ENCODE assay signal across 8 cellular contexts in the genomic region with DNA sequence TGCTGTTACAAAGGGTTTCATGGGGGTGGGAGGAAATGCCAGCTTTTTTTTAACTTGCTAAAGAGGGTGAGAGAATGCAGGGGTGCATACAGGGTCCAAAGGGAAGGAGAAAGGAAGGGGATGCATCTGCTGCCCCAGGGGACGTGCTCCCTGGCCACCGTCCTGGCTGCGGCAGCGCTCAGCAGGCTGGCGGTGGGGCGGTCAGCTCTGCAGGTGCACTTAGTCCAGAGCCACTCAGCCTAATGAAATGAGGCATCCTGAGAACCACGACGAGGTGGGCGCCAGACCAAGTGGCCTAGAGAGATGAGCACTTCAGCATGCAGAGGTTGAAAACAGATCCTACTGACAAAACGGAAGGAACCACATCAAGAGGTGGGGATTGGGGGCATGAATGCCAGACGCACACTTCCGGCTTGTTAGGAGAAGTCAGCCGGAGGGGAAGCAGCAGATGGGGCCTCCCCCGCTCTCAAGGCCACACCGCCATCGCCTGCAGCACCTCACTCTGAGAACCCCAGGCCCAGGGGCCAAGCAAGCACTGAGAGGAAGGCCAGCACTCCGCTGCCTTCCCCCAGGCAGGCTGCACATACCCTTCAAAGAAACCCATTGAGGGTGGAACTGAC.
DNase-seq lines count a peak whose midpoint lies in the region; ATAC-seq and TF ChIP-seq lines count a peak whose summit lies in the region.

No MANE protein-coding gene starts in this region.

- no peaks in the 10 kb centered on the region for H3K36me3 Mint-ChIP-seq in activated naive CD4-positive, alpha-beta T cell treated with anti-CD3 and anti-CD28 coated beads, Interleukin-2, amount 50 U/mL, for 72 hours

- H3K9me3 Mint-ChIP-seq in activated naive CD4-positive, alpha-beta T cell treated with anti-CD3 and anti-CD28 coated beads, Interleukin-2, amount 50 U/mL, for 72 hours: no peaks in the 10 kb centered on the region

- WGBS in aorta, 2 donors: 90 to 93% methylated on average over 17 of the region's 17 CpGs

- peak; percentile 21 for TF ChIP-seq POLR2A in GM15510 (IDR thresholded peaks at IDR 0.05; ENCODE audit: borderline replicate concordance, extremely low read depth, insufficient read length)

- H3K9me3 ChIP-seq in aorta (ENCODE audit: control insufficient read depth, low read length): no peaks in the 10 kb centered on the region

- ATAC-seq in activated naive CD4-positive, alpha-beta T cell treated with anti-CD3 and anti-CD28 coated beads, Interleukin-2, amount 50 U/mL, for 72 hours: peak; percentile 72 to 87
- ATAC-seq in aorta (ENCODE audit: low FRiP score): no peak

- intact Hi-C loops in aorta (cut with DNase I): no loop called here

- H3K36me3 ChIP-seq in aorta (ENCODE audit: control insufficient read depth in 1 of 2, insufficient read depth in 2 of 2, low read length in 1 of 2): no peaks in the 10 kb centered on the region

- peak; percentile 58 to 71 for DNase-seq in Kasumi-1 (lab: John Stamatoyannopoulos, UW)
- DNase-seq in activated naive CD4-positive, alpha-beta T cell treated with anti-CD3 and anti-CD28 coated beads, Interleukin-2, amount 50 U/mL, for 72 hours (ENCODE audit: low spot score in 2 of 2): peak; percentile 60 to 62
- DNase-seq in stimulated activated CD4-positive, alpha-beta T cell treated with anti-CD3 and anti-CD28 coated beads, Interleukin-4, amount 100 ng/mL, for 48 hours (ENCODE audit: low read depth in 2 of 2): peak; percentile 41 to 48
- no peak for DNase-seq in aorta
- DNase-seq in SHP77 (lab: John Stamatoyannopoulos, UW): no peak
- DNase-seq in SW 1271 (lab: John Stamatoyannopoulos, UW): no peak
- DNase-seq in HuH-7.5 (ENCODE audit: low spot score): no peak

- H3K27me3 ChIP-seq in aorta (ENCODE audit: control insufficient read depth in 1 of 2, insufficient read depth in 2 of 2, low read length in 1 of 2): no peaks in the 10 kb centered on the region

- no peak overlapping the region for H3K27ac ChIP-seq in aorta (ENCODE audit: low read depth in 1 of 2, low read length in 2 of 2)

- H3K4me3 ChIP-seq in aorta (ENCODE audit: low read length in 2 of 2): no peak overlapping the region

- H3K4me1 ChIP-seq in aorta (ENCODE audit: control insufficient read depth in 1 of 2, insufficient read depth in 2 of 2, low read length in 2 of 2): no peaks in the 10 kb centered on the region

- H3K27ac Mint-ChIP-seq in activated naive CD4-positive, alpha-beta T cell treated with anti-CD3 and anti-CD28 coated beads, Interleukin-2, amount 50 U/mL, for 72 hours: peak overlapping the region; percentile 74 to 90

Comparison
In these comparisons a context has a peak if more than half of its experiments do, and no peak if none do; other contexts are left out.
1. DNase-seq: peak in Kasumi-1 (2 of 2), activated naive CD4-positive, alpha-beta T cell treated with anti-CD3 and anti-CD28 coated beads, Interleukin-2, amount 50 U/mL, for 72 hours (2 of 2) and stimulated activated CD4-positive, alpha-beta T cell treated with anti-CD3 and anti-CD28 coated beads, Interleukin-4, amount 100 ng/mL, for 48 hours (2 of 2); none in aorta (0 of 2), SHP77 (0 of 2), SW 1271 (0 of 2) and HuH-7.5 (single experiment).